In the genomic region with DNA sequence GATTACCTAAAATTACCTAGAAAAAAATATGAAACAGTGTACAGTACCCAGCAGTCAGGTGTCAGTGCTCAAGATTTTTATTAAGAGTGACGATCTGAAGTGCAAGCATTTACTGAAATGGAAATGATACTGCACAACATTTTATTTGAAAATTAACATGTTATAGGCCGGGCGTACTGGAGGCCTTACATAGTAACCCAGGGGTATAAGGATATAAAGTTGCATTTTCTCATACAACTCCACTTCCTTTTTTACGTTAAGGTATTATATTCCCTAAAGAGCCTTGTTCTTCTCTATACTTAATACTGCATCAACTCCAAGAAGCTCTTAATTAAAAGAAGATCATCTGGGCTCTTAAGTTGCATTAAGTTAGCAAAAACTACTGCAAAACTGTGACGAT, we compare ENCODE assay signal across 9 cellular contexts. TPM values are rescaled to one million over a fixed set of nuclear protein-coding genes. Genes with fewer than 3 reads are reported as not detected.
DNase-seq lines count a peak whose midpoint lies in the region; ATAC-seq, FAIRE-seq and TF ChIP-seq lines count a peak whose summit lies in the region.
"Had no signal": no experiment of that assay in that cellular context is flagged by ENCODE, and none has a peak within 500 bp of the region (broad histone marks: within the 10 kb centered on the region; RNA-seq: fewer than 3 reads in every experiment).

No MANE protein-coding gene starts in this region.

- intact Hi-C loops in activated CD4-positive, alpha-beta T cell treated with anti-CD3 and anti-CD28 coated beads for 36 hours (cut with DNase I, micrococcal nuclease) = loop anchor here in 1 of 2 experiments (10.0 kb wide), 1 partner anchor 1964 kb away; a partner anchor contains a TSS
- intact Hi-C loops in kidney (cut with DNase I) = no loop called here

- H3K36me3 Mint-ChIP-seq in activated CD4-positive, alpha-beta T cell treated with anti-CD3 and anti-CD28 coated beads for 36 hours (ENCODE audit: low read depth) = peaks cover 28% of the 10 kb centered on the region
- H3K36me3 Mint-ChIP-seq in activated naive CD4-positive, alpha-beta T cell treated with anti-CD3 and anti-CD28 coated beads, Interleukin-2, amount 50 U/mL, for 72 hours = peaks cover 11 to 15% of the 10 kb centered on the region in 2 donors

- H3K4me3 ChIP-seq in kidney (ENCODE audit: low read length in 2 of 2) = peak overlapping the region; percentile 15 to 97
- H3K4me3 ChIP-seq in subcutaneous abdominal adipose tissue (ENCODE audit: low read depth in 1 of 5, low read length in 5 of 5) = peak overlapping the region in 2 of 5 donors; percentile 28 to 50

- peaks cover 2 to 21% of the 10 kb centered on the region in 2 donors for H3K36me3 ChIP-seq in kidney (ENCODE audit: control insufficient read depth in 1 of 2, insufficient read depth in 2 of 2, low read length in 2 of 2)
- peaks cover 1 to 15% (median 8%) of the 10 kb centered on the region in 5 donors for H3K36me3 ChIP-seq in subcutaneous abdominal adipose tissue (ENCODE audit: control insufficient read depth in 5 of 5, insufficient read depth in 5 of 5, low read length in 5 of 5)

- no peaks in the 10 kb centered on the region for H3K27me3 Mint-ChIP-seq in activated CD4-positive, alpha-beta T cell treated with anti-CD3 and anti-CD28 coated beads for 36 hours

- H3K9me3 ChIP-seq in kidney (ENCODE audit: control insufficient read depth in 1 of 2, low read length in 2 of 2) (no peaks in the 10 kb centered on the region), subcutaneous abdominal adipose tissue (ENCODE audit: control insufficient read depth in 5 of 5, low read length in 5 of 5) (no peaks in the 10 kb centered on the region)

- no peak for TF ChIP-seq CTCF in kidney (IDR thresholded peaks at IDR 0.05; ENCODE audit: borderline replicate concordance, extremely low read depth, insufficient read depth)

- FAIRE-seq in kidney (lab: Jason Lieb, UNC) = no peak

- H3K4me1 Mint-ChIP-seq in activated CD4-positive, alpha-beta T cell treated with anti-CD3 and anti-CD28 coated beads for 36 hours = peaks cover 52% of the 10 kb centered on the region

- H3K27ac ChIP-seq in kidney (ENCODE audit: low read depth in 2 of 2, low read length in 2 of 2) (peak overlapping the region in 1 of 2 donors; percentile 71), subcutaneous abdominal adipose tissue (ENCODE audit: low read depth, low read length) (peak overlapping the region; percentile 92)

- ATAC-seq in activated CD4-positive, alpha-beta T cell treated with anti-CD3 and anti-CD28 coated beads for 36 hours = no peak
- ATAC-seq in activated naive CD4-positive, alpha-beta T cell treated with anti-CD3 and anti-CD28 coated beads, Interleukin-2, amount 50 U/mL, for 72 hours = no peak
- no peak for ATAC-seq in HG03565 (IDR thresholded peaks at IDR 0.05; ENCODE audit: unreplicated experiment)

- H3K9ac ChIP-seq in kidney (ENCODE audit: low read length in 2 of 2) = peak overlapping the region in 1 of 2 donors; percentile 66
- peak overlapping the region in 4 of 5 donors; percentile 31 to 89 (median 60) for H3K9ac ChIP-seq in subcutaneous abdominal adipose tissue (ENCODE audit: low read length in 5 of 5)

- POLR2A ChIA-PET in activated CD4-positive, alpha-beta T cell treated with anti-CD3 and anti-CD28 coated beads for 36 hours (lab: Charles Lee) = interaction anchor here (0.6 to 5.1 kb wide), 3 partner anchors 48 to 71 kb away, joined by 3 to 121 read pairs (median 5); a partner anchor contains a TSS

- no peaks in the 10 kb centered on the region for H3K9me3 Mint-ChIP-seq in activated CD4-positive, alpha-beta T cell treated with anti-CD3 and anti-CD28 coated beads for 36 hours (ENCODE audit: low read depth)
- H3K9me3 Mint-ChIP-seq in activated naive CD4-positive, alpha-beta T cell treated with anti-CD3 and anti-CD28 coated beads, Interleukin-2, amount 50 U/mL, for 72 hours = no peaks in the 10 kb centered on the region

- H3K27ac Mint-ChIP-seq in activated CD4-positive, alpha-beta T cell treated with anti-CD3 and anti-CD28 coated beads for 36 hours = peak overlapping the region; percentile 98
- H3K27ac Mint-ChIP-seq in activated naive CD4-positive, alpha-beta T cell treated with anti-CD3 and anti-CD28 coated beads, Interleukin-2, amount 50 U/mL, for 72 hours = peak overlapping the region; percentile 99 to 100

- H3K27me3 ChIP-seq in subcutaneous abdominal adipose tissue (ENCODE audit: control insufficient read depth in 5 of 5, insufficient read depth in 4 of 5, low read length in 5 of 5) = no peaks in the 10 kb centered on the region

- DNase-seq in activated CD4-positive, alpha-beta T cell treated with anti-CD3 and anti-CD28 coated beads for 36 hours = no peak
- DNase-seq in activated CD4-positive, alpha-beta T cell treated with anti-CD3 and anti-CD28 coated beads for 48 hours = no peak
- no peak for DNase-seq in activated naive CD4-positive, alpha-beta T cell treated with anti-CD3 and anti-CD28 coated beads, Interleukin-2, amount 50 U/mL, for 72 hours (ENCODE audit: low spot score in 2 of 2)
- DNase-seq in kidney = no peak
- DNase-seq in HK-2 (ENCODE audit: unreplicated experiment) = no peak
- DNase-seq in stimulated activated CD4-positive, alpha-beta T cell treated with anti-CD3 and anti-CD28 coated beads, Interleukin-15, amount 100 ng/mL, for 24 hours = no peak
- DNase-seq: stimulated activated CD4-positive, alpha-beta T cell treated with anti-CD3 and anti-CD28 coated beads, Interleukin-2, amount 100 ng/mL, for 24 hours had no signal

- H3K4me1 ChIP-seq in kidney (ENCODE audit: control insufficient read depth in 1 of 2, insufficient read depth in 1 of 2, low read depth in 1 of 2, low read length in 2 of 2) = peaks cover 9 to 22% of the 10 kb centered on the region in 2 donors
- H3K4me1 ChIP-seq in subcutaneous abdominal adipose tissue (ENCODE audit: control insufficient read depth in 5 of 5, insufficient read depth in 5 of 5, low read length in 5 of 5) = peaks cover 0 to 75% (median 68%) of the 10 kb centered on the region in 5 donors

- H3K4me3 Mint-ChIP-seq in activated CD4-positive, alpha-beta T cell treated with anti-CD3 and anti-CD28 coated beads for 36 hours = peak overlapping the region; percentile 81

- CTCF ChIA-PET in activated CD4-positive, alpha-beta T cell treated with anti-CD3 and anti-CD28 coated beads for 36 hours (lab: Charles Lee) = interaction anchor here (0.7 to 1.4 kb wide), 3 partner anchors 34 to 49 kb away, joined by 3 read pairs; a partner anchor contains a TSS

RNA-seq across cellular contexts. Expression of a gene that starts 3.3 kb away (rescaled TPM):
- total RNA-seq in activated CD4-positive, alpha-beta T cell treated with anti-CD3 and anti-CD28 coated beads for 36 hours = 100 to 1,000 TPM in 1 of 2 experiments, 10 to 100 TPM in 1; 89.0 to 103 TPM
- total RNA-seq in activated naive CD4-positive, alpha-beta T cell treated with anti-CD3 and anti-CD28 coated beads, Interleukin-2, amount 50 U/mL, for 72 hours = 10 to 100 TPM; 80.9 to 97.6 TPM
- 84.4 TPM for total RNA-seq in kidney
- polyA plus RNA-seq in kidney (ENCODE audit: insufficient read depth, low read depth, low replicate concordance) = 80.9 TPM

RNA-seq across cellular contexts. Expression of a gene that starts 48.3 kb away (rescaled TPM):
- total RNA-seq in activated CD4-positive, alpha-beta T cell treated with anti-CD3 and anti-CD28 coated beads for 36 hours = 100 to 1,000 TPM in 1 of 2 experiments, 10 to 100 TPM in 1; 94.1 to 102 TPM
- total RNA-seq in activated naive CD4-positive, alpha-beta T cell treated with anti-CD3 and anti-CD28 coated beads, Interleukin-2, amount 50 U/mL, for 72 hours = 100 to 1,000 TPM in 1 of 2 donors, 10 to 100 TPM in 1; 76.9 to 119 TPM
- total RNA-seq in kidney = 0.91 TPM
- polyA plus RNA-seq in kidney (ENCODE audit: insufficient read depth, low read depth, low replicate concordance) = 0.58 TPM

RNA-seq across cellular contexts. Expression of a gene that starts 48.9 kb away (rescaled TPM):
- 10 to 100 TPM; 37.8 to 51.3 TPM for total RNA-seq in activated CD4-positive, alpha-beta T cell treated with anti-CD3 and anti-CD28 coated beads for 36 hours
- total RNA-seq in activated naive CD4-positive, alpha-beta T cell treated with anti-CD3 and anti-CD28 coated beads, Interleukin-2, amount 50 U/mL, for 72 hours = 10 to 100 TPM; 60.5 to 63.0 TPM
- 24.3 TPM for total RNA-seq in kidney
- 23.1 TPM for polyA plus RNA-seq in kidney (ENCODE audit: insufficient read depth, low read depth, low replicate concordance)

Comparison
In these comparisons a context has a peak if more than half of its experiments do, and no peak if none do; other contexts are left out.
1. RNA of a gene that starts 48.3 kb away (total RNA-seq): 76.9 to 119 TPM in activated naive CD4-positive, alpha-beta T cell treated with anti-CD3 and anti-CD28 coated beads, Interleukin-2, amount 50 U/mL, for 72 hours and 94.1 to 102 TPM in activated CD4-positive, alpha-beta T cell treated with anti-CD3 and anti-CD28 coated beads for 36 hours; 0.91 TPM in kidney (single experiment); every median in the first group is over 10 times any median in the second.